9 cellular contexts compared by ENCODE assay signal in genomic region chrX:24498181-24498580, GRCh38. TPM values are rescaled to one million over a fixed set of nuclear protein-coding genes. Genes with fewer than 3 reads are reported as not detected.
DNase-seq lines count a peak whose midpoint lies in the region; ATAC-seq and TF ChIP-seq lines count a peak whose summit lies in the region.
"Had no signal": no experiment of that assay in that cellular context is flagged by ENCODE, and none has a peak within 500 bp of the region (broad histone marks: within the 10 kb centered on the region; RNA-seq: fewer than 3 reads in every experiment).

No MANE protein-coding gene starts in this region.

- H3K9me3 Mint-ChIP-seq in activated naive CD4-positive, alpha-beta T cell treated with anti-CD3 and anti-CD28 coated beads for 36 hours: no peaks in the 10 kb centered on the region
- H3K9me3 Mint-ChIP-seq in WTC11: no peaks in the 10 kb centered on the region

- intact Hi-C loops in activated naive CD4-positive, alpha-beta T cell treated with anti-CD3 and anti-CD28 coated beads for 36 hours (cut with micrococcal nuclease): loop anchor here (1.0 to 5.0 kb wide), 2 partner anchors 103 to 236 kb away; no protein-coding TSS in a partner anchor

- CTCF ChIA-PET in activated naive CD4-positive, alpha-beta T cell treated with anti-CD3 and anti-CD28 coated beads for 36 hours (lab: Charles Lee): interaction anchor here (0.6 to 4.6 kb wide), 15 partner anchors 11 to 384 kb away, joined by 3 to 103 read pairs (median 5); no protein-coding TSS in a partner anchor
- CTCF ChIA-PET in WTC11 (lab: Charles Lee): interaction anchor here (0.8 to 4.6 kb wide), 3 partner anchors 102 to 127 kb away, joined by 3 to 39 read pairs (median 33); no protein-coding TSS in a partner anchor

- H3K27me3 Mint-ChIP-seq in activated naive CD4-positive, alpha-beta T cell treated with anti-CD3 and anti-CD28 coated beads for 36 hours (ENCODE audit: low read depth): no peaks in the 10 kb centered on the region
- H3K27me3 Mint-ChIP-seq in WTC11 (ENCODE audit: low read depth): no peaks in the 10 kb centered on the region

- H3K36me3 Mint-ChIP-seq in activated naive CD4-positive, alpha-beta T cell treated with anti-CD3 and anti-CD28 coated beads for 36 hours (ENCODE audit: low read depth): no peaks in the 10 kb centered on the region
- H3K36me3 Mint-ChIP-seq in WTC11: peaks cover 23% of the 10 kb centered on the region

- DNase-seq in activated naive CD4-positive, alpha-beta T cell treated with anti-CD3 and anti-CD28 coated beads for 36 hours: peak; percentile 43
- DNase-seq in activated naive CD4-positive, alpha-beta T cell (lab: John Stamatoyannopoulos, UW): no peak
- DNase-seq in WTC11 (ENCODE audit: low spot score) (no peak), fibroblast of the aortic adventitia (ENCODE audit: low read depth) (peak; percentile 39), middle frontal gyrus (ENCODE audit: extremely low spot score, low spot score) (no peak), MG63 (no peak)
- DNase-seq in stimulated activated naive CD4-positive, alpha-beta T cell treated with Interleukin-2 at 50 U/mL for 16 hours (lab: John Stamatoyannopoulos, UW): peak; percentile 2
- DNase-seq: psoas muscle had no signal

- POLR2A ChIA-PET in WTC11 (lab: Charles Lee): no interaction called here

- TF ChIP-seq CTCF in WTC11 (IDR thresholded peaks at IDR 0.05) (no peak), fibroblast of the aortic adventitia (IDR thresholded peaks at IDR 0.05; ENCODE audit: insufficient read depth, low read length) (peak; percentile 49)

- ATAC-seq in WTC11 (peak; percentile 55), GM19324 (IDR thresholded peaks at IDR 0.05; ENCODE audit: low FRiP score, unreplicated experiment) (no peak)

- H3K4me3 Mint-ChIP-seq in activated naive CD4-positive, alpha-beta T cell treated with anti-CD3 and anti-CD28 coated beads for 36 hours: no peak overlapping the region
- no peak overlapping the region for H3K4me3 Mint-ChIP-seq in WTC11

- H3K9me3 ChIP-seq in MG63: no peaks in the 10 kb centered on the region
- H3K9me3 ChIP-seq: psoas muscle had no signal

- no peak overlapping the region for H3K27ac Mint-ChIP-seq in activated naive CD4-positive, alpha-beta T cell treated with anti-CD3 and anti-CD28 coated beads for 36 hours
- H3K27ac Mint-ChIP-seq in WTC11: peak overlapping the region; percentile 63; the same call in 1 of the 2 replicates

- no peaks in the 10 kb centered on the region for H3K27me3 ChIP-seq in MG63

- H3K4me3 ChIP-seq in fibroblast of the aortic adventitia (ENCODE audit: low read depth, low read length) (no peak overlapping the region), MG63 (no peak overlapping the region)
- H3K4me3 ChIP-seq: psoas muscle had no signal

- peaks cover 32% of the 10 kb centered on the region for H3K4me1 Mint-ChIP-seq in activated naive CD4-positive, alpha-beta T cell treated with anti-CD3 and anti-CD28 coated beads for 36 hours (ENCODE audit: low read depth)
- peaks cover 41% of the 10 kb centered on the region for H3K4me1 Mint-ChIP-seq in WTC11

- H3K36me3 ChIP-seq in MG63: no peaks in the 10 kb centered on the region

TF ChIP-seq in WTC11, 78 proteins besides CTCF, POLR2A, EP300 and RAD21:
- no peak for TF ChIP-seq JAZF1 (CRISPR knock-in tag; IDR thresholded peaks at IDR 0.05)
- no peak for TF ChIP-seq OVOL2 (CRISPR knock-in tag; IDR thresholded peaks at IDR 0.05; ENCODE audit: borderline replicate concordance)
- no peak for TF ChIP-seq ZBTB21 (CRISPR knock-in tag; IDR thresholded peaks at IDR 0.05; ENCODE audit: borderline replicate concordance)
- TF ChIP-seq ZNF425 (CRISPR knock-in tag; conservative IDR thresholded peaks at IDR 0.05): no peak
- TF ChIP-seq SMAD3 (CRISPR knock-in tag; IDR thresholded peaks at IDR 0.05; ENCODE audit: borderline replicate concordance): no peak
- TF ChIP-seq RORB (CRISPR knock-in tag; IDR thresholded peaks at IDR 0.05): no peak
- TF ChIP-seq SOX15 (CRISPR knock-in tag; IDR thresholded peaks at IDR 0.05): no peak
- TF ChIP-seq, protein P1, sequence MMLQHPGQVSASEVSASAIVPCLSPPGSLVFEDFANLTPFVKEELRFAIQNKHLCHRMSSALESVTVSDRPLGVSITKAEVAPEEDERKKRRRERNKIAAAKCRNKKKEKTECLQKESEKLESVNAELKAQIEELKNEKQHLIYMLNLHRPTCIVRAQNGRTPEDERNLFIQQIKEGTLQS (CRISPR knock-in tag; conservative IDR thresholded peaks at IDR 0.05): no peak
- no peak for TF ChIP-seq ATF2 (CRISPR knock-in tag; IDR thresholded peaks at IDR 0.05; ENCODE audit: borderline replicate concordance, low read depth)
- TF ChIP-seq, protein P2, sequence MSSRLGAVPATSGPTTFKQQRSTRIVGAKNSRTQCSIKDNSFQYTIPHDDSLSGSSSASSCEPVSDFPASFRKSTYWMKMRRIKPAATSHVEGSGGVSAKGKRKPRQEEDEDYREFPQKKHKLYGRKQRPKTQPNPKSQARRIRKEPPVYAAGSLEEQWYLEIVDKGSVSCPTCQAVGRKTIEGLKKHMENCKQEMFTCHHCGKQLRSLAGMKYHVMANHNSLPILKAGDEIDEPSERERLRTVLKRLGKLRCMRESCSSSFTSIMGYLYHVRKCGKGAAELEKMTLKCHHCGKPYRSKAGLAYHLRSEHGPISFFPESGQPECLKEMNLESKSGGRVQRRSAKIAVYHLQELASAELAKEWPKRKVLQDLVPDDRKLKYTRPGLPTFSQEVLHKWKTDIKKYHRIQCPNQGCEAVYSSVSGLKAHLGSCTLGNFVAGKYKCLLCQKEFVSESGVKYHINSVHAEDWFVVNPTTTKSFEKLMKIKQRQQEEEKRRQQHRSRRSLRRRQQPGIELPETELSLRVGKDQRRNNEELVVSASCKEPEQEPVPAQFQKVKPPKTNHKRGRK (CRISPR knock-in tag; IDR thresholded peaks at IDR 0.05; ENCODE audit: borderline replicate concordance): no peak
- TF ChIP-seq FOXJ3 (CRISPR knock-in tag; IDR thresholded peaks at IDR 0.05; ENCODE audit: borderline replicate concordance): no peak
- TF ChIP-seq, protein P3, sequence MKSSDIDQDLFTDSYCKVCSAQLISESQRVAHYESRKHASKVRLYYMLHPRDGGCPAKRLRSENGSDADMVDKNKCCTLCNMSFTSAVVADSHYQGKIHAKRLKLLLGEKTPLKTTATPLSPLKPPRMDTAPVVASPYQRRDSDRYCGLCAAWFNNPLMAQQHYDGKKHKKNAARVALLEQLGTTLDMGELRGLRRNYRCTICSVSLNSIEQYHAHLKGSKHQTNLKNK (CRISPR knock-in tag; IDR thresholded peaks at IDR 0.05): no peak
- no peak for TF ChIP-seq GTF2I (CRISPR knock-in tag; conservative IDR thresholded peaks at IDR 0.05)
- TF ChIP-seq, protein P4, sequence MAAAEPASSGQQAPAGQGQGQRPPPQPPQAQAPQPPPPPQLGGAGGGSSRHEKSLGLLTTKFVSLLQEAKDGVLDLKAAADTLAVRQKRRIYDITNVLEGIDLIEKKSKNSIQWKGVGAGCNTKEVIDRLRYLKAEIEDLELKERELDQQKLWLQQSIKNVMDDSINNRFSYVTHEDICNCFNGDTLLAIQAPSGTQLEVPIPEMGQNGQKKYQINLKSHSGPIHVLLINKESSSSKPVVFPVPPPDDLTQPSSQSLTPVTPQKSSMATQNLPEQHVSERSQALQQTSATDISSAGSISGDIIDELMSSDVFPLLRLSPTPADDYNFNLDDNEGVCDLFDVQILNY (CRISPR knock-in tag; IDR thresholded peaks at IDR 0.05): no peak
- no peak for TF ChIP-seq MYBL2 (CRISPR knock-in tag; IDR thresholded peaks at IDR 0.05)
TF ChIP-seq in WTC11: peak in this region for 0.

RNA-seq across cellular contexts. Expression of gene PDK3, which starts 33.1 kb away (rescaled TPM):
- total RNA-seq in activated naive CD4-positive, alpha-beta T cell treated with anti-CD3 and anti-CD28 coated beads for 36 hours: 10 to 100 TPM; 31.7 to 32.3 TPM
- 34.4 to 38.1 TPM (median 36.8 TPM) in 3 replicates for total RNA-seq in WTC11 (2021)
- 2.9 and 6.7 TPM in 2 replicates for total RNA-seq in fibroblast of the aortic adventitia (ENCODE audit: low replicate concordance)
- 3.1 and 3.8 TPM in 2 replicates for total RNA-seq in MG63 (2014; rRNA removed; shearing (Covaris generic); ENCODE audit: low replicate concordance)

Comparison
In these comparisons a context has a peak if more than half of its experiments do, and no peak if none do; other contexts are left out.
1. DNase-seq: peak in activated naive CD4-positive, alpha-beta T cell treated with anti-CD3 and anti-CD28 coated beads for 36 hours (single experiment), fibroblast of the aortic adventitia (single experiment) and stimulated activated naive CD4-positive, alpha-beta T cell treated with Interleukin-2 at 50 U/mL for 16 hours (single experiment); none in activated naive CD4-positive, alpha-beta T cell (0 of 4), WTC11 (single experiment), middle frontal gyrus (single experiment) and MG63 (single experiment).